1 cellular context compared by ENCODE assay signal in genomic region chr6:43089874-43090556, GRCh38.
A peak's percentile ranks its signal among the peaks of the same experiment; 100 is the strongest.
TF ChIP-seq lines count a peak whose summit lies in the region.

No MANE protein-coding gene starts in this region.

TF ChIP-seq in HepG2, 621 proteins besides CTCF, POLR2A, EP300 and RAD21 (continued from another document and continues in another):
- TF ChIP-seq ZNF280D (CRISPR knock-in tag; IDR thresholded peaks at IDR 0.05) = 0 out of 2 replicates have a peak, but pooled peaks have one; percentile 54
- no peak for TF ChIP-seq HOXA9 (CRISPR knock-in tag; IDR thresholded peaks at IDR 0.05; ENCODE audit: borderline replicate concordance)
- peak; percentile 6; the same call in 1 of the 2 replicates for TF ChIP-seq ARNT2 (CRISPR knock-in tag; IDR thresholded peaks at IDR 0.05; ENCODE audit: low read depth)
- TF ChIP-seq POGZ (CRISPR knock-in tag; IDR thresholded peaks at IDR 0.05) = no peak
- TF ChIP-seq ZFX (CRISPR knock-in tag; IDR thresholded peaks at IDR 0.05; ENCODE audit: low read depth) = peak; percentile 74
- TF ChIP-seq ZNF512 (CRISPR knock-in tag; IDR thresholded peaks at IDR 0.05) = no peak
- peak; percentile 49; the same call in 1 of the 2 replicates for TF ChIP-seq MIER3 (CRISPR knock-in tag; IDR thresholded peaks at IDR 0.05; ENCODE audit: borderline replicate concordance)
- no peak for TF ChIP-seq ZHX2 (IDR thresholded peaks at IDR 0.05; ENCODE audit: low read depth)
- no peak; the same call in 1 of the 2 replicates for TF ChIP-seq ZHX2 (CRISPR knock-in tag; IDR thresholded peaks at IDR 0.05; ENCODE audit: borderline replicate concordance)
- peak; percentile 84 for TF ChIP-seq PITX1 (CRISPR knock-in tag; IDR thresholded peaks at IDR 0.05)
- TF ChIP-seq RBFOX2 (IDR thresholded peaks at IDR 0.05; ENCODE audit: low read depth, low read length) = no peak
- 0 out of 2 replicates have a peak, but pooled peaks have one; percentile 42 for TF ChIP-seq KLF9 (CRISPR knock-in tag; IDR thresholded peaks at IDR 0.05; ENCODE audit: low read depth)
- TF ChIP-seq GATAD1 (CRISPR knock-in tag; IDR thresholded peaks at IDR 0.05) = peak; percentile 53; the same call in 1 of the 2 replicates
- TF ChIP-seq IKZF1 (IDR thresholded peaks at IDR 0.05) = no peak
- TF ChIP-seq NFRKB (IDR thresholded peaks at IDR 0.05) = no peak
- no peak for TF ChIP-seq TIGD3 (CRISPR knock-in tag; IDR thresholded peaks at IDR 0.05; ENCODE audit: borderline replicate concordance)
- no peak for TF ChIP-seq ZMAT5 (CRISPR knock-in tag; IDR thresholded peaks at IDR 0.05; ENCODE audit: borderline replicate concordance, low read depth)
- TF ChIP-seq ZNF678 (CRISPR knock-in tag; IDR thresholded peaks at IDR 0.05) = no peak
- TF ChIP-seq RCOR2 (CRISPR knock-in tag; IDR thresholded peaks at IDR 0.05) = peak; percentile 85
- TF ChIP-seq ZNF503 (CRISPR knock-in tag; IDR thresholded peaks at IDR 0.05) = peak; percentile 93
- TF ChIP-seq THYN1 (CRISPR knock-in tag; IDR thresholded peaks at IDR 0.05; ENCODE audit: borderline replicate concordance, low read depth) = no peak
- TF ChIP-seq ATAD3A (CRISPR knock-in tag; IDR thresholded peaks at IDR 0.05) = no peak
- TF ChIP-seq ARID2 (CRISPR knock-in tag; IDR thresholded peaks at IDR 0.05; ENCODE audit: borderline replicate concordance) = no peak
- no peak for TF ChIP-seq CBX1 (IDR thresholded peaks at IDR 0.05; ENCODE audit: low read depth)
- TF ChIP-seq ZNF362 (CRISPR knock-in tag; IDR thresholded peaks at IDR 0.05; ENCODE audit: borderline replicate concordance) = no peak; the same call in 1 of the 2 replicates
- no peak for TF ChIP-seq MXD1 (CRISPR knock-in tag; IDR thresholded peaks at IDR 0.05)
- no peak for TF ChIP-seq ZKSCAN1 (IDR thresholded peaks at IDR 0.05; ENCODE audit: low read length)
- no peak for TF ChIP-seq SP4 (CRISPR knock-in tag; IDR thresholded peaks at IDR 0.05)
- TF ChIP-seq SSRP1 (CRISPR knock-in tag; IDR thresholded peaks at IDR 0.05) = no peak
- TF ChIP-seq TEAD3 (CRISPR knock-in tag; optimal IDR thresholded peaks at IDR 0.05; ENCODE audit: borderline replicate concordance) = peak; percentile 98
- no peak for TF ChIP-seq TOPORS (CRISPR knock-in tag; IDR thresholded peaks at IDR 0.05)
- TF ChIP-seq KLF16 (CRISPR knock-in tag; IDR thresholded peaks at IDR 0.05) = peak; percentile 28 to 65; a peak in 1 of 4 replicates
- TF ChIP-seq ZNF691 (CRISPR knock-in tag; IDR thresholded peaks at IDR 0.05; ENCODE audit: borderline replicate concordance, low read depth) = no peak
- peak; percentile 94 for TF ChIP-seq ASH2L (IDR thresholded peaks at IDR 0.05; ENCODE audit: insufficient read length, low read depth, low read length)
- no peak for TF ChIP-seq HES4 (CRISPR knock-in tag; IDR thresholded peaks at IDR 0.05; ENCODE audit: borderline replicate concordance)
- no peak for TF ChIP-seq ZSCAN21 (CRISPR knock-in tag; IDR thresholded peaks at IDR 0.05; ENCODE audit: borderline replicate concordance)
- no peak for TF ChIP-seq ATRX (CRISPR knock-in tag; IDR thresholded peaks at IDR 0.05; ENCODE audit: borderline replicate concordance)
- TF ChIP-seq ZNF251 (CRISPR knock-in tag; IDR thresholded peaks at IDR 0.05) = no peak
- TF ChIP-seq ARID4A (CRISPR knock-in tag; IDR thresholded peaks at IDR 0.05; ENCODE audit: borderline replicate concordance) = peak; percentile 68
- TF ChIP-seq SMARCC2 (IDR thresholded peaks at IDR 0.05) = no peak
- TF ChIP-seq SRSF4 (IDR thresholded peaks at IDR 0.05; ENCODE audit: low read depth, low read length, poor library complexity, severe bottlenecking) = no peak
